Comparison of ENCODE assay signal across 1 cellular context in the genomic region with DNA sequence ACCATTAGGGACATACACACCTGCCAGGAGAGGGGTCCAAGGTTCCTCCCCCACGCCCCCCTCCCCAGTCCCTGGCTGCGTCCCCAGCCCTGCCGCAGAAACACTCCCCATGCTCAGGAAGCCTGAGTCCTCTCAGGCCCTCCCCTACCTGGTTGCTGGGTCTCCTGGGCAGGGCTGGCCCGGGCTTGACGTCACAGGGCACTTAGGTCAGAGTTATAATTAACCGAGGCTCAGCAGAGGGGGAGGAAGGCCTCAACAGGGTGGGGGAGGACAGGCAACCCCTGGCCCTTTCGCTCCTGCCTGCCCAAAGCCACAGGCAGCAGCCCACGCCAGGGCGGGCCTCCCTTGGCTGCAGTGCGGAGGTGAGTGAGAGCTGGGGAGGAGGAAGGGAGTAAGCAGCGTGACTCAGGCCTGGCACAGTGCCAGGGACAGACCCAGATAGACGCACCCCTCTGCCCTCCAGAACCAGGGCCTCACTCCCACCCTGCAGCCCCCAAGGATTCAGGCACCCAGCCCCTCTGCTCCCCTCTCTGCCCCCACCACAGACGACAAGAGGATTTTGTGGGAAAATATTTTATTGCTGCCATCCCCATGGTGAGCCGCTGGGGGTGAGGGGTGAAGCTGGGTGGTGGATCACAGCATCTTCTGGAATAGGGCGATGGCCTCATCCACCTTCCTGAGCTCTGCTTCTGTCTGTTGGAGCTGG.
TF ChIP-seq lines count a peak whose summit lies in the region.

A gene with protein sequence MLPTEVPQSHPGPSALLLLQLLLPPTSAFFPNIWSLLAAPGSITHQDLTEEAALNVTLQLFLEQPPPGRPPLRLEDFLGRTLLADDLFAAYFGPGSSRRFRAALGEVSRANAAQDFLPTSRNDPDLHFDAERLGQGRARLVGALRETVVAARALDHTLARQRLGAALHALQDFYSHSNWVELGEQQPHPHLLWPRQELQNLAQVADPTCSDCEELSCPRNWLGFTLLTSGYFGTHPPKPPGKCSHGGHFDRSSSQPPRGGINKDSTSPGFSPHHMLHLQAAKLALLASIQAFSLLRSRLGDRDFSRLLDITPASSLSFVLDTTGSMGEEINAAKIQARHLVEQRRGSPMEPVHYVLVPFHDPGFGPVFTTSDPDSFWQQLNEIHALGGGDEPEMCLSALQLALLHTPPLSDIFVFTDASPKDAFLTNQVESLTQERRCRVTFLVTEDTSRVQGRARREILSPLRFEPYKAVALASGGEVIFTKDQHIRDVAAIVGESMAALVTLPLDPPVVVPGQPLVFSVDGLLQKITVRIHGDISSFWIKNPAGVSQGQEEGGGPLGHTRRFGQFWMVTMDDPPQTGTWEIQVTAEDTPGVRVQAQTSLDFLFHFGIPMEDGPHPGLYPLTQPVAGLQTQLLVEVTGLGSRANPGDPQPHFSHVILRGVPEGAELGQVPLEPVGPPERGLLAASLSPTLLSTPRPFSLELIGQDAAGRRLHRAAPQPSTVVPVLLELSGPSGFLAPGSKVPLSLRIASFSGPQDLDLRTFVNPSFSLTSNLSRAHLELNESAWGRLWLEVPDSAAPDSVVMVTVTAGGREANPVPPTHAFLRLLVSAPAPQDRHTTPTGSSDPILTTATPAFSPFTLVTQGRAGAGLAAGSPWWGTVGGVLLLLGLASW (minus strand): TSS at position 368 of the 706 bp plus-strand sequence. CDS start 549 bp downstream, outside the sequence.

TF ChIP-seq in HEK293, 187 proteins besides CTCF, POLR2A, EP300 and RAD21 (continued from another document):
- TF ChIP-seq, protein P1, sequence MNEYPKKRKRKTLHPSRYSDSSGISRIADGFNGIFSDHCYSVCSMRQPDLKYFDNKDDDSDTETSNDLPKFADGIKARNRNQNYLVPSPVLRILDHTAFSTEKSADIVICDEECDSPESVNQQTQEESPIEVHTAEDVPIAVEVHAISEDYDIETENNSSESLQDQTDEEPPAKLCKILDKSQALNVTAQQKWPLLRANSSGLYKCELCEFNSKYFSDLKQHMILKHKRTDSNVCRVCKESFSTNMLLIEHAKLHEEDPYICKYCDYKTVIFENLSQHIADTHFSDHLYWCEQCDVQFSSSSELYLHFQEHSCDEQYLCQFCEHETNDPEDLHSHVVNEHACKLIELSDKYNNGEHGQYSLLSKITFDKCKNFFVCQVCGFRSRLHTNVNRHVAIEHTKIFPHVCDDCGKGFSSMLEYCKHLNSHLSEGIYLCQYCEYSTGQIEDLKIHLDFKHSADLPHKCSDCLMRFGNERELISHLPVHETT (tag by site-specific recombination; IDR thresholded peaks at IDR 0.05): peak; percentile 76
- TF ChIP-seq ZNF549 (tag by site-specific recombination; IDR thresholded peaks at IDR 0.05) (no peak), ZSCAN30 (tag by site-specific recombination; IDR thresholded peaks at IDR 0.05) (peak; percentile 87), KLF10 (tag by site-specific recombination; IDR thresholded peaks at IDR 0.05) (peak; percentile 93), SP2 (tag by site-specific recombination; IDR thresholded peaks at IDR 0.05) (peak; percentile 81), ZNF558 (tag by site-specific recombination; IDR thresholded peaks at IDR 0.05) (peak; percentile 47; the same call in 1 of the 2 replicates), ZFP37 (tag by site-specific recombination; IDR thresholded peaks at IDR 0.05) (peak; percentile 89), KLF16 (tag by site-specific recombination; IDR thresholded peaks at IDR 0.05) (peak; percentile 88), ZNF707 (tag by site-specific recombination; IDR thresholded peaks at IDR 0.05) (no peak), ZNF174 (tag by site-specific recombination; IDR thresholded peaks at IDR 0.05) (no peak), ZNF37A (tag by site-specific recombination; IDR thresholded peaks at IDR 0.05) (peak; percentile 93), ZNF366 (tag by site-specific recombination; conservative IDR thresholded peaks at IDR 0.05) (peak; percentile 96), ZNF311 (tag by site-specific recombination; IDR thresholded peaks at IDR 0.05; ENCODE audit: borderline replicate concordance) (peak; percentile 90), HOXD13 (CRISPR knock-in tag; IDR thresholded peaks at IDR 0.05; ENCODE audit: borderline replicate concordance) (0 out of 2 replicates have a peak, but pooled peaks have one; percentile 20), ZNF791 (tag by site-specific recombination; IDR thresholded peaks at IDR 0.05) (no peak), ZNF416 (tag by site-specific recombination; IDR thresholded peaks at IDR 0.05) (no peak), ZNF621 (tag by site-specific recombination; IDR thresholded peaks at IDR 0.05) (peak; percentile 88; the same call in 1 of the 2 replicates), ZNF624 (tag by site-specific recombination; IDR thresholded peaks at IDR 0.05) (peak; percentile 91), SCRT2 (tag by site-specific recombination; IDR thresholded peaks at IDR 0.05) (peak; percentile 98), MZF1 (tag by site-specific recombination; IDR thresholded peaks at IDR 0.05; ENCODE audit: borderline replicate concordance) (peak; percentile 60; the same call in 1 of the 2 replicates), KLF7 (tag by site-specific recombination; IDR thresholded peaks at IDR 0.05; ENCODE audit: borderline replicate concordance) (peak; percentile 82; the same call in 1 of the 2 replicates), ZNF76 (tag by site-specific recombination; IDR thresholded peaks at IDR 0.05; ENCODE audit: borderline replicate concordance, low read depth) (peak; percentile 70; the same call in 1 of the 2 replicates), GLI4 (tag by site-specific recombination; IDR thresholded peaks at IDR 0.05) (peak; percentile 93), PRDM1 (tag by site-specific recombination; IDR thresholded peaks at IDR 0.05) (peak; percentile 90), ZSCAN23 (tag by site-specific recombination; IDR thresholded peaks at IDR 0.05) (peak; percentile 27), GLIS1 (tag by site-specific recombination; IDR thresholded peaks at IDR 0.05) (peak; percentile 87), ZNF423 (tag by site-specific recombination; IDR thresholded peaks at IDR 0.05) (peak; percentile 74), ZNF114 (tag by site-specific recombination; IDR thresholded peaks at IDR 0.05) (no peak), ZNF473 (tag by site-specific recombination; IDR thresholded peaks at IDR 0.05) (peak; percentile 93), ZNF214 (tag by site-specific recombination; IDR thresholded peaks at IDR 0.05; ENCODE audit: borderline replicate concordance) (0 out of 2 replicates have a peak, but pooled peaks have one; percentile 56), ZXDB (tag by site-specific recombination; IDR thresholded peaks at IDR 0.05) (peak; percentile 77), ZBTB21 (tag by site-specific recombination; IDR thresholded peaks at IDR 0.05) (peak; percentile 96), RBAK (tag by site-specific recombination; IDR thresholded peaks at IDR 0.05) (no peak), KLF9 (tag by site-specific recombination; IDR thresholded peaks at IDR 0.05; ENCODE audit: low read depth) (peak; percentile 67; the same call in 1 of the 2 replicates)
- TF ChIP-seq, protein P2, sequence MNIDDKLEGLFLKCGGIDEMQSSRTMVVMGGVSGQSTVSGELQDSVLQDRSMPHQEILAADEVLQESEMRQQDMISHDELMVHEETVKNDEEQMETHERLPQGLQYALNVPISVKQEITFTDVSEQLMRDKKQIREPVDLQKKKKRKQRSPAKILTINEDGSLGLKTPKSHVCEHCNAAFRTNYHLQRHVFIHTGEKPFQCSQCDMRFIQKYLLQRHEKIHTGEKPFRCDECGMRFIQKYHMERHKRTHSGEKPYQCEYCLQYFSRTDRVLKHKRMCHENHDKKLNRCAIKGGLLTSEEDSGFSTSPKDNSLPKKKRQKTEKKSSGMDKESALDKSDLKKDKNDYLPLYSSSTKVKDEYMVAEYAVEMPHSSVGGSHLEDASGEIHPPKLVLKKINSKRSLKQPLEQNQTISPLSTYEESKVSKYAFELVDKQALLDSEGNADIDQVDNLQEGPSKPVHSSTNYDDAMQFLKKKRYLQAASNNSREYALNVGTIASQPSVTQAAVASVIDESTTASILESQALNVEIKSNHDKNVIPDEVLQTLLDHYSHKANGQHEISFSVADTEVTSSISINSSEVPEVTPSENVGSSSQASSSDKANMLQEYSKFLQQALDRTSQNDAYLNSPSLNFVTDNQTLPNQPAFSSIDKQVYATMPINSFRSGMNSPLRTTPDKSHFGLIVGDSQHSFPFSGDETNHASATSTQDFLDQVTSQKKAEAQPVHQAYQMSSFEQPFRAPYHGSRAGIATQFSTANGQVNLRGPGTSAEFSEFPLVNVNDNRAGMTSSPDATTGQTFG (tag by site-specific recombination; IDR thresholded peaks at IDR 0.05; ENCODE audit: borderline replicate concordance): peak; percentile 88; the same call in 1 of the 2 replicates
- TF ChIP-seq, protein P3, sequence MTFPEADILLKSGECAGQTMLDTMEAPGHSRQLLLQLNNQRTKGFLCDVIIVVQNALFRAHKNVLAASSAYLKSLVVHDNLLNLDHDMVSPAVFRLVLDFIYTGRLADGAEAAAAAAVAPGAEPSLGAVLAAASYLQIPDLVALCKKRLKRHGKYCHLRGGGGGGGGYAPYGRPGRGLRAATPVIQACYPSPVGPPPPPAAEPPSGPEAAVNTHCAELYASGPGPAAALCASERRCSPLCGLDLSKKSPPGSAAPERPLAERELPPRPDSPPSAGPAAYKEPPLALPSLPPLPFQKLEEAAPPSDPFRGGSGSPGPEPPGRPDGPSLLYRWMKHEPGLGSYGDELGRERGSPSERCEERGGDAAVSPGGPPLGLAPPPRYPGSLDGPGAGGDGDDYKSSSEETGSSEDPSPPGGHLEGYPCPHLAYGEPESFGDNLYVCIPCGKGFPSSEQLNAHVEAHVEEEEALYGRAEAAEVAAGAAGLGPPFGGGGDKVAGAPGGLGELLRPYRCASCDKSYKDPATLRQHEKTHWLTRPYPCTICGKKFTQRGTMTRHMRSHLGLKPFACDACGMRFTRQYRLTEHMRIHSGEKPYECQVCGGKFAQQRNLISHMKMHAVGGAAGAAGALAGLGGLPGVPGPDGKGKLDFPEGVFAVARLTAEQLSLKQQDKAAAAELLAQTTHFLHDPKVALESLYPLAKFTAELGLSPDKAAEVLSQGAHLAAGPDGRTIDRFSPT (tag by site-specific recombination; IDR thresholded peaks at IDR 0.05): peak; percentile 92
- TF ChIP-seq, protein P4, sequence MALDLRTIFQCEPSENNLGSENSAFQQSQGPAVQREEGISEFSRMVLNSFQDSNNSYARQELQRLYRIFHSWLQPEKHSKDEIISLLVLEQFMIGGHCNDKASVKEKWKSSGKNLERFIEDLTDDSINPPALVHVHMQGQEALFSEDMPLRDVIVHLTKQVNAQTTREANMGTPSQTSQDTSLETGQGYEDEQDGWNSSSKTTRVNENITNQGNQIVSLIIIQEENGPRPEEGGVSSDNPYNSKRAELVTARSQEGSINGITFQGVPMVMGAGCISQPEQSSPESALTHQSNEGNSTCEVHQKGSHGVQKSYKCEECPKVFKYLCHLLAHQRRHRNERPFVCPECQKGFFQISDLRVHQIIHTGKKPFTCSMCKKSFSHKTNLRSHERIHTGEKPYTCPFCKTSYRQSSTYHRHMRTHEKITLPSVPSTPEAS (tag by site-specific recombination; IDR thresholded peaks at IDR 0.05): peak; percentile 38; the same call in 1 of the 2 replicates
